13 cellular contexts compared by ENCODE assay signal in genomic region chr13:86403213-86403612, GRCh38.
"Had no signal": no experiment of that assay in that cellular context is flagged by ENCODE, and none has a peak within 500 bp of the region (broad histone marks: within the 10 kb centered on the region; RNA-seq: fewer than 3 reads in every experiment).

No MANE protein-coding gene starts in this region.

- DNase-seq: activated CD4-positive, alpha-beta T cell treated with anti-CD3 and anti-CD28 coated beads for 36 hours; activated CD4-positive, alpha-beta T cell treated with anti-CD3 and anti-CD28 coated beads, Interleukin-2, amount 50 U/mL, for 48 hours; activated gamma-delta T cell; foreskin melanocyte; mesendoderm; natural killer cell; stimulated activated CD4-positive, alpha-beta T cell treated with anti-CD3 and anti-CD28 coated beads, Interleukin-1b, Interleukin-23, amount 100 ng/mL, for 48 hours; stimulated activated CD8-positive, alpha-beta memory T cell treated with anti-CD3 and anti-CD28 coated beads, Interleukin-4, amount 100 ng/mL, for 48 hours; stimulated activated naive CD4-positive, alpha-beta T cell; SW 1271; tibial artery had no signal

- H3K27ac ChIP-seq: parathyroid adenoma, tibial artery had no signal

- H3K4me1 ChIP-seq: parathyroid adenoma, tibial artery had no signal

- H3K27me3 ChIP-seq: tibial artery had no signal

- H3K9me3 ChIP-seq: tibial artery had no signal

- H3K36me3 ChIP-seq: tibial artery had no signal

- H3K9ac ChIP-seq: parathyroid adenoma had no signal

- H2AFZ ChIP-seq: parathyroid adenoma had no signal

- ATAC-seq: activated CD4-positive, alpha-beta T cell treated with anti-CD3 and anti-CD28 coated beads for 36 hours; activated naive CD4-positive, alpha-beta T cell treated with anti-CD3 and anti-CD28 coated beads, Interleukin-2, amount 50 U/mL, for 72 hours; natural killer cell had no signal

- H3K4me3 ChIP-seq: tibial artery had no signal

- H3K79me2 ChIP-seq: parathyroid adenoma had no signal
